7 cellular contexts compared by ENCODE assay signal in genomic region chr7:33108931-33109757, GRCh38. TPM values are rescaled to one million over a fixed set of nuclear protein-coding genes. Genes with fewer than 3 reads are reported as not detected.
DNase-seq lines count a peak whose midpoint lies in the region; ATAC-seq lines count a peak whose summit lies in the region.

TSS of gene RP9 (minus strand) at chr7:33109404. CDS start at chr7:33109372, 32 bp downstream.

- peak; percentile 14 for DNase-seq in NCI-H1436 treated with DMSO at 0.1 percent for 48 hours (lab: John Stamatoyannopoulos, UW)
- peak; percentile 69 for DNase-seq in T-helper 9 cell
- DNase-seq in astrocyte of the hippocampus (ENCODE audit: low read depth, low spot score) = peak; percentile 92

- peaks cover 14% of the 10 kb centered on the region for H3K4me1 ChIP-seq in skeletal muscle satellite cell (ENCODE audit: control insufficient read depth, insufficient read depth, low read length)

- ATAC-seq in GM18502 (IDR thresholded peaks at IDR 0.05; ENCODE audit: poor library complexity, unreplicated experiment) (peak; percentile 88), HG02840 (IDR thresholded peaks at IDR 0.05; ENCODE audit: low FRiP score, unreplicated experiment) (peak; percentile 73)

- peak within 1 kb of the TSS; percentile 84 for H3K4me3 ChIP-seq in iPS-11a (ENCODE audit: low read depth, low read length)
- H3K4me3 ChIP-seq in skeletal muscle satellite cell (ENCODE audit: low read length) = peak within 1 kb of the TSS; percentile 92

- H3K9me3 ChIP-seq in skeletal muscle satellite cell (replicated peaks; ENCODE audit: low read length) = no peaks in the 10 kb centered on the region

- H3K4me2 ChIP-seq in skeletal muscle satellite cell (ENCODE audit: low read length) = peak within 1 kb of the TSS; percentile 94

- H3K9ac ChIP-seq in skeletal muscle satellite cell (ENCODE audit: low read depth, low read length) = peak within 1 kb of the TSS; percentile 86

- no peaks in the 10 kb centered on the region for H3K36me3 ChIP-seq in skeletal muscle satellite cell (ENCODE audit: insufficient read depth, low read length)

- peaks cover 6% of the 10 kb centered on the region for H3K27me3 ChIP-seq in skeletal muscle satellite cell (ENCODE audit: control insufficient read depth, insufficient read depth, low read length)

RNA-seq across cellular contexts. Expression of gene RP9, which starts in this region (rescaled TPM):
- total RNA-seq in skeletal muscle satellite cell (2012; rRNA removed) = 5.1 and 6.1 TPM in 2 replicates

Comparison
In these comparisons a context has a peak if more than half of its experiments do, and no peak if none do; other contexts are left out.
1. Peak in every context shown above with its lines: DNase-seq, ATAC-seq and H3K4me3 ChIP-seq.
2. DNase-seq: peak in every context shown above with its lines; median percentile 92 in astrocyte of the hippocampus; 69 in T-helper 9 cell; 14 in NCI-H1436 treated with DMSO at 0.1 percent for 48 hours.